1 cellular context compared by ENCODE assay signal in genomic region chr17:33469911-33470310, GRCh38.
TF ChIP-seq lines count a peak whose summit lies in the region.

No MANE protein-coding gene starts in this region.

TF ChIP-seq in H1, 55 proteins besides CTCF, POLR2A, EP300 and RAD21 (continued from another document):
- TF ChIP-seq NRF1 (IDR thresholded peaks at IDR 0.05; ENCODE audit: low read depth, low read length) = no peak
- TF ChIP-seq RFX5 (IDR thresholded peaks at IDR 0.05; ENCODE audit: borderline replicate concordance, low read depth, low read length) = no peak
- TF ChIP-seq SIRT6 (IDR thresholded peaks at IDR 0.05; ENCODE audit: low read length) = no peak
- no peak for TF ChIP-seq POU5F1 (IDR thresholded peaks at IDR 0.05; ENCODE audit: low read depth, low read length)
- TF ChIP-seq CBX8 (IDR thresholded peaks at IDR 0.05; ENCODE audit: borderline replicate concordance, low read depth, low read length) = no peak
